In genomic region chr2:66481100-66481549, GRCh38 we compare ENCODE assay signal across 12 cellular contexts. TPM values are rescaled to one million over a fixed set of nuclear protein-coding genes. Genes with fewer than 3 reads are reported as not detected.
DNase-seq lines count a peak whose midpoint lies in the region; TF ChIP-seq lines count a peak whose summit lies in the region.
"Had no signal": no experiment of that assay in that cellular context is flagged by ENCODE, and none has a peak within 500 bp of the region (broad histone marks: within the 10 kb centered on the region; RNA-seq: fewer than 3 reads in every experiment).

No MANE protein-coding gene starts in this region.

- H3K27me3 ChIP-seq in endodermal cell (ENCODE audit: control insufficient read depth, insufficient read depth, low read length, poor library complexity, severe bottlenecking) (no peaks in the 10 kb centered on the region), Karpas-422 (ENCODE audit: low read length) (no peaks in the 10 kb centered on the region)
- H3K27me3 ChIP-seq: testis had no signal

- no peaks in the 10 kb centered on the region for H3K9me3 ChIP-seq in endodermal cell (ENCODE audit: control insufficient read depth, low read length)
- H3K9me3 ChIP-seq in Karpas-422 (ENCODE audit: low read length), result no peaks in the 10 kb centered on the region
- H3K9me3 ChIP-seq: testis had no signal

- no peaks in the 10 kb centered on the region for H3K36me3 ChIP-seq in endodermal cell (ENCODE audit: control insufficient read depth, insufficient read depth, low read length)
- no peaks in the 10 kb centered on the region for H3K36me3 ChIP-seq in Karpas-422 (ENCODE audit: insufficient read depth, low read length)

- H3K9ac ChIP-seq in endodermal cell (ENCODE audit: extremely low read depth, low read length, poor library complexity, severe bottlenecking) (peak overlapping the region; percentile 37), Karpas-422 (ENCODE audit: low read length) (no peak overlapping the region)

- peak overlapping the region; percentile 89 for H3K27ac Mint-ChIP-seq in endodermal cell
- H3K27ac Mint-ChIP-seq in activated T-cell treated with anti-CD3 and anti-CD28 coated beads, Interleukin-2, amount 50 U/mL, for 24 hours, result no peak overlapping the region
- H3K27ac Mint-ChIP-seq: CD8-positive, alpha-beta T cell had no signal

- no peak overlapping the region for H3K4me2 ChIP-seq in Karpas-422 (ENCODE audit: low read depth, low read length, poor library complexity, severe bottlenecking)

- WGBS in endodermal cell (ENCODE audit: insufficient coverage in 1 of 2, insufficient read length in 1 of 2), 2 experiments, result 44 to 50% methylated on average over 2 of the region's 2 CpGs

- H3K4me3 Mint-ChIP-seq in endodermal cell, result no peak overlapping the region
- no peak overlapping the region for H3K4me3 Mint-ChIP-seq in activated T-cell treated with anti-CD3 and anti-CD28 coated beads, Interleukin-2, amount 50 U/mL, for 24 hours
- H3K4me3 Mint-ChIP-seq: CD8-positive, alpha-beta T cell had no signal

- H3K4me1 Mint-ChIP-seq in endodermal cell, result peaks cover 10% of the 10 kb centered on the region
- no peaks in the 10 kb centered on the region for H3K4me1 Mint-ChIP-seq in activated T-cell treated with anti-CD3 and anti-CD28 coated beads, Interleukin-2, amount 50 U/mL, for 24 hours (ENCODE audit: low read depth)

- H3K4me3 ChIP-seq in endodermal cell (ENCODE audit: low read length) (peak overlapping the region; percentile 47), Karpas-422 (ENCODE audit: low read length) (no peak overlapping the region)
- H3K4me3 ChIP-seq: skin epidermis, testis had no signal

- no peak for TF ChIP-seq CTCF in endodermal cell (conservative IDR thresholded peaks at IDR 0.05)

- peaks cover 11% of the 10 kb centered on the region for H3K27me3 Mint-ChIP-seq in endodermal cell (ENCODE audit: insufficient read depth)
- H3K27me3 Mint-ChIP-seq in activated T-cell treated with anti-CD3 and anti-CD28 coated beads, Interleukin-2, amount 50 U/mL, for 24 hours, result no peaks in the 10 kb centered on the region

- H4K20me1 ChIP-seq in Karpas-422 (ENCODE audit: insufficient read depth, low read depth, low read length), result no peaks in the 10 kb centered on the region

- H3K79me2 ChIP-seq in Karpas-422 (ENCODE audit: low read length), result no peaks in the 10 kb centered on the region

- H3K9me2 ChIP-seq in Karpas-422 (replicated peaks; ENCODE audit: insufficient read depth, low read length), result no peaks in the 10 kb centered on the region

- H3K36me3 Mint-ChIP-seq in endodermal cell (ENCODE audit: low read depth), result peaks cover 3% of the 10 kb centered on the region
- H3K36me3 Mint-ChIP-seq in activated T-cell treated with anti-CD3 and anti-CD28 coated beads, Interleukin-2, amount 50 U/mL, for 24 hours (ENCODE audit: low read depth), result no peaks in the 10 kb centered on the region
- H3K36me3 Mint-ChIP-seq: CD8-positive, alpha-beta T cell had no signal

- DNase-seq in EH (ENCODE audit: low read depth) (peak; percentile 85), NOMO-1 treated with dmso at 0.1 percent for 144 hours (lab: John Stamatoyannopoulos, UW; ENCODE audit: unreplicated experiment) (peak; percentile 61), endodermal cell (peak; percentile 77), myocyte (ENCODE audit: low read depth) (peak; percentile 56), NCI-H510A (lab: John Stamatoyannopoulos, UW) (no peak), GM19240 (ENCODE audit: insufficient read length, low spot score) (no peak), Karpas-422 (no peak)
- no peak for DNase-seq in activated T-cell treated with anti-CD3 and anti-CD28 coated beads, Interleukin-2, amount 50 U/mL, for 24 hours
- DNase-seq: CD8-positive, alpha-beta T cell; NCI-H2029 treated with DMSO at 0.1 percent for 48 hours; testis had no signal

- peaks cover 18% of the 10 kb centered on the region for H3K9me3 Mint-ChIP-seq in endodermal cell
- no peaks in the 10 kb centered on the region for H3K9me3 Mint-ChIP-seq in activated T-cell treated with anti-CD3 and anti-CD28 coated beads, Interleukin-2, amount 50 U/mL, for 24 hours

- H2AFZ ChIP-seq in Karpas-422 (ENCODE audit: low read length), result no peak overlapping the region

- peak overlapping the region; percentile 2 for H3K27ac ChIP-seq in endodermal cell (ENCODE audit: low read depth, low read length)
- H3K27ac ChIP-seq in Karpas-422 (ENCODE audit: low read length), result no peak overlapping the region
- H3K27ac ChIP-seq: skin epidermis, testis had no signal

- H3K4me1 ChIP-seq in endodermal cell (ENCODE audit: control insufficient read depth, insufficient read depth, low read length) (peaks cover 3% of the 10 kb centered on the region), Karpas-422 (ENCODE audit: low read length) (peaks cover 22% of the 10 kb centered on the region)

RNA-seq across cellular contexts. Expression of gene MEIS1, which starts 46.2 kb away (rescaled TPM):
- total RNA-seq in endodermal cell (1 to 10 TPM; 1.8 to 2.3 TPM), myocyte (2.2 and 3.2 TPM in 2 replicates)
- 80.5 TPM for polyA plus RNA-seq in endodermal cell (2013, experiment 1 of 2)
- polyA plus RNA-seq in endodermal cell (2013, experiment 2 of 2), result 81.9 TPM
- 2.2 TPM for polyA plus RNA-seq in myocyte (2012)
- total RNA-seq in Karpas-422 (2014; rRNA removed; shearing (Covaris generic); ENCODE audit: low replicate concordance), result 32.5 and 35.3 TPM in 2 replicates
- total RNA-seq: CD8-positive, alpha-beta T cell had no signal

Comparison
In these comparisons a context has a peak if more than half of its experiments do, and no peak if none do; other contexts are left out.
1. DNase-seq: peak in EH (single experiment), NOMO-1 treated with dmso at 0.1 percent for 144 hours (single experiment), endodermal cell (single experiment) and myocyte (single experiment); none in activated T-cell treated with anti-CD3 and anti-CD28 coated beads, Interleukin-2, amount 50 U/mL, for 24 hours (single experiment), NCI-H510A (single experiment), GM19240 (single experiment) and Karpas-422 (single experiment).